ENCODE assay signal across 26 cellular contexts in genomic region chr6:168545428-168545827, GRCh38.
A peak's percentile ranks its signal among the peaks of the same experiment; 100 is the strongest.
DNase-seq lines count a peak whose midpoint lies in the region; ATAC-seq and TF ChIP-seq lines count a peak whose summit lies in the region.
"Had no signal": no experiment of that assay in that cellular context is flagged by ENCODE, and none has a peak within 500 bp of the region (broad histone marks: within the 10 kb centered on the region; RNA-seq: fewer than 3 reads in every experiment).

No MANE protein-coding gene starts in this region.

- intact Hi-C loops in esophagus muscularis mucosa (cut with DNase I) (no loop called here), ovary (cut with DNase I) (loop anchor here in 1 of 4 donors (10.0 kb wide), 1 partner anchor 171 kb away; no protein-coding TSS in a partner anchor), tibial artery (cut with DNase I; ENCODE audit: low total_unique reads) (no loop called here)

- POLR2A ChIA-PET in WTC11 (lab: Charles Lee) = no interaction called here

- TF ChIP-seq CTCF in WTC11 (IDR thresholded peaks at IDR 0.05) = no peak
- TF ChIP-seq CTCF in esophagus muscularis mucosa (IDR thresholded peaks at IDR 0.05) = no peak
- TF ChIP-seq CTCF in ovary (IDR thresholded peaks at IDR 0.05) = no peak
- TF ChIP-seq CTCF in tibial artery (IDR thresholded peaks at IDR 0.05) = no peak

- WGBS in esophagus muscularis mucosa = 91% methylated on average over 6 of the region's 6 CpGs
- WGBS in ovary, 3 donors = 22 to 30% (median 28%) methylated on average over 6 of the region's 6 CpGs

- H3K9me3 Mint-ChIP-seq in WTC11 = no peaks in the 10 kb centered on the region
- H3K9me3 Mint-ChIP-seq in activated T-cell treated with anti-CD3 and anti-CD28 coated beads, Interleukin-2, amount 50 U/mL, for 4 hours = no peaks in the 10 kb centered on the region
- H3K9me3 Mint-ChIP-seq: activated CD8-positive, alpha-beta T cell treated with anti-CD3 and anti-CD28 coated beads for 36 hours; brain; CD8-positive, alpha-beta T cell; neural progenitor cell had no signal

- no peak overlapping the region for H3K27ac Mint-ChIP-seq in WTC11
- H3K27ac Mint-ChIP-seq: activated CD8-positive, alpha-beta T cell treated with anti-CD3 and anti-CD28 coated beads for 36 hours; brain; CD8-positive, alpha-beta T cell; neural progenitor cell had no signal

- ATAC-seq in WTC11 (peak; percentile 24), HG03095 (IDR thresholded peaks at IDR 0.05; ENCODE audit: unreplicated experiment) (no peak), GM19395 (IDR thresholded peaks at IDR 0.05; ENCODE audit: unreplicated experiment) (no peak), GM18505 (IDR thresholded peaks at IDR 0.05; ENCODE audit: unreplicated experiment) (no peak)
- no peak for ATAC-seq in activated T-cell treated with anti-CD3 and anti-CD28 coated beads, Interleukin-2, amount 50 U/mL, for 4 hours
- ATAC-seq: activated CD8-positive, alpha-beta T cell treated with anti-CD3 and anti-CD28 coated beads for 36 hours; CD8-positive, alpha-beta T cell; esophagus mucosa had no signal

- TF ChIP-seq POLR2A in esophagus muscularis mucosa (IDR thresholded peaks at IDR 0.05; ENCODE audit: low read depth) = no peak
- no peak for TF ChIP-seq POLR2A in ovary (IDR thresholded peaks at IDR 0.05)
- TF ChIP-seq POLR2A in GM18505 (IDR thresholded peaks at IDR 0.05; ENCODE audit: borderline replicate concordance, extremely low read depth, insufficient read depth, insufficient read length) = no peak

- H3K4me1 Mint-ChIP-seq in WTC11 = peaks cover 24% of the 10 kb centered on the region
- no peaks in the 10 kb centered on the region for H3K4me1 Mint-ChIP-seq in activated T-cell treated with anti-CD3 and anti-CD28 coated beads, Interleukin-2, amount 50 U/mL, for 4 hours (ENCODE audit: low read depth)

- H3K4me3 Mint-ChIP-seq in WTC11 = no peak overlapping the region
- no peak overlapping the region for H3K4me3 Mint-ChIP-seq in activated T-cell treated with anti-CD3 and anti-CD28 coated beads, Interleukin-2, amount 50 U/mL, for 4 hours
- H3K4me3 Mint-ChIP-seq: activated CD8-positive, alpha-beta T cell treated with anti-CD3 and anti-CD28 coated beads for 36 hours; brain; CD8-positive, alpha-beta T cell; neural progenitor cell had no signal

- no peaks in the 10 kb centered on the region for H3K36me3 Mint-ChIP-seq in WTC11
- no peaks in the 10 kb centered on the region for H3K36me3 Mint-ChIP-seq in activated T-cell treated with anti-CD3 and anti-CD28 coated beads, Interleukin-2, amount 50 U/mL, for 4 hours (ENCODE audit: insufficient read depth)
- H3K36me3 Mint-ChIP-seq: brain; CD8-positive, alpha-beta T cell; neural progenitor cell had no signal

- H3K27me3 ChIP-seq in esophagus muscularis mucosa (no peaks in the 10 kb centered on the region), ovary (no peaks in the 10 kb centered on the region), tibial artery (no peaks in the 10 kb centered on the region)
- H3K27me3 ChIP-seq: neural progenitor cell had no signal

- H3K4me3 ChIP-seq in esophagus muscularis mucosa (no peak overlapping the region), ovary (no peak overlapping the region), tibial artery (no peak overlapping the region)
- H3K4me3 ChIP-seq: lung, neural progenitor cell, spleen had no signal

- H3K4me1 ChIP-seq in esophagus muscularis mucosa (peaks cover 17 to 42% (median 28%) of the 10 kb centered on the region in 4 donors), ovary (ENCODE audit: insufficient read depth) (peaks cover 21% of the 10 kb centered on the region), tibial artery (peaks cover 0 to 44% (median 25%) of the 10 kb centered on the region in 4 donors)
- H3K4me1 ChIP-seq: spleen had no signal

- H3K27me3 Mint-ChIP-seq in WTC11 (ENCODE audit: low read depth) = no peaks in the 10 kb centered on the region
- peaks cover under 1% of the 10 kb centered on the region for H3K27me3 Mint-ChIP-seq in activated T-cell treated with anti-CD3 and anti-CD28 coated beads, Interleukin-2, amount 50 U/mL, for 4 hours (ENCODE audit: low read depth)
- H3K27me3 Mint-ChIP-seq: activated CD8-positive, alpha-beta T cell treated with anti-CD3 and anti-CD28 coated beads for 36 hours had no signal

- H3K27ac ChIP-seq in esophagus muscularis mucosa (replicated peaks in 1 of 4) (peak overlapping the region; percentile 57 to 75 (median 66)), ovary (peak overlapping the region; percentile 32 to 56), tibial artery (peak overlapping the region; percentile 62 to 71)
- H3K27ac ChIP-seq: neural progenitor cell, spleen had no signal

- CTCF ChIA-PET in WTC11 (lab: Charles Lee) = interaction anchor here (0.7 kb wide), 1 partner anchor 37 kb away, joined by 3 read pairs; no protein-coding TSS in a partner anchor

- DNase-seq in WTC11 (ENCODE audit: low spot score) (no peak), esophagus muscularis mucosa (ENCODE audit: extremely low spot score) (no peak), ovary (peak in 1 of 5 donors; percentile 48), tibial artery (no peak)
- DNase-seq in activated T-cell treated with anti-CD3 and anti-CD28 coated beads, Interleukin-2, amount 50 U/mL, for 4 hours = no peak
- DNase-seq: activated CD4-positive, alpha-beta T cell treated with anti-CD3 and anti-CD28 coated beads for 1 hour; activated CD8-positive, alpha-beta T cell treated with anti-CD3 and anti-CD28 coated beads for 36 hours; activated effector memory CD4-positive, alpha-beta T cell treated with Interleukin-2 at 50 U/mL for 16 hours; CD8-positive, alpha-beta T cell; effector CD8-positive, alpha-beta T cell; hypothalamus; islet precursor cell; NCI-H1105 treated with DMSO at 0.1 percent for 48 hours; NCI-H2029; NCI-H2227 treated with DMSO at 0.1 percent for 48 hours; spleen; stimulated activated CD4-positive, alpha-beta T cell treated with anti-CD3 and anti-CD28 coated beads, Interleukin-4, amount 100 ng/mL, for 24 hours; stimulated activated naive CD4-positive, alpha-beta T cell treated with Interleukin-2 at 50 U/mL for 16 hours; trophoblast cell had no signal

- H3K36me3 ChIP-seq in esophagus muscularis mucosa = peaks cover 0 to 7% (median 2%) of the 10 kb centered on the region in 4 donors
- H3K36me3 ChIP-seq in ovary = no peaks in the 10 kb centered on the region
- H3K36me3 ChIP-seq in tibial artery = no peaks in the 10 kb centered on the region
- H3K36me3 ChIP-seq: neural progenitor cell, spleen had no signal

- TF ChIP-seq EP300 in esophagus muscularis mucosa (IDR thresholded peaks at IDR 0.05) (no peak), ovary (IDR thresholded peaks at IDR 0.05) (no peak)

- H3K9me3 ChIP-seq in esophagus muscularis mucosa (no peaks in the 10 kb centered on the region), ovary (no peaks in the 10 kb centered on the region), tibial artery (no peaks in the 10 kb centered on the region)
- H3K9me3 ChIP-seq: spleen had no signal

TF ChIP-seq in WTC11, 78 proteins besides CTCF, POLR2A, EP300 and RAD21 (continues in another document):
- no peak for TF ChIP-seq NR3C1 (CRISPR knock-in tag; conservative IDR thresholded peaks at IDR 0.05; ENCODE audit: low read depth)
- TF ChIP-seq ZNF512 (CRISPR knock-in tag; IDR thresholded peaks at IDR 0.05; ENCODE audit: borderline replicate concordance) = no peak
- no peak for TF ChIP-seq ZNF138 (CRISPR knock-in tag; conservative IDR thresholded peaks at IDR 0.05)
- no peak for TF ChIP-seq RORB (CRISPR knock-in tag; IDR thresholded peaks at IDR 0.05)
- no peak for TF ChIP-seq ARID4B (CRISPR knock-in tag; IDR thresholded peaks at IDR 0.05; ENCODE audit: borderline replicate concordance)
- TF ChIP-seq ZNF263 (CRISPR knock-in tag; IDR thresholded peaks at IDR 0.05; ENCODE audit: low read depth) = no peak
